21 cellular contexts compared by ENCODE assay signal in genomic region chr9:89149726-89150125, GRCh38. TPM values are rescaled to one million over a fixed set of nuclear protein-coding genes. Genes with fewer than 3 reads are reported as not detected.
DNase-seq lines count a peak whose midpoint lies in the region; ATAC-seq and TF ChIP-seq lines count a peak whose summit lies in the region.
"Had no signal": no experiment of that assay in that cellular context is flagged by ENCODE, and none has a peak within 500 bp of the region (broad histone marks: within the 10 kb centered on the region; RNA-seq: fewer than 3 reads in every experiment).

No MANE protein-coding gene starts in this region.

- no peaks in the 10 kb centered on the region for H3K36me3 ChIP-seq in IMR-90 (ENCODE audit: control insufficient read depth, insufficient read depth, low read length)
- H3K36me3 ChIP-seq in CD8-positive, alpha-beta memory T cell (ENCODE audit: insufficient read depth, low read length) = no peaks in the 10 kb centered on the region
- H3K36me3 ChIP-seq: ascending aorta, BLaER1, vagina had no signal

- TF ChIP-seq RAD21 in IMR-90 (IDR thresholded peaks at IDR 0.05; ENCODE audit: low read length) = no peak

- dilution Hi-C loops in IMR-90 (cut with HindIII; ENCODE audit: low sequenced_read_pairs, unreplicated experiment) = no loop called here

- no peaks in the 10 kb centered on the region for H4K20me1 ChIP-seq in IMR-90 (ENCODE audit: insufficient read depth, low read length)
- H4K20me1 ChIP-seq: BLaER1 had no signal

- no peak overlapping the region for H3K9ac ChIP-seq in IMR-90 (ENCODE audit: low read depth, low read length)
- H3K9ac ChIP-seq: BLaER1, KMS-11 had no signal

- H3K14ac ChIP-seq in IMR-90 (replicated peaks; ENCODE audit: low read depth, low read length) = no peak overlapping the region

- peaks cover 13% of the 10 kb centered on the region for H3K9me1 ChIP-seq in IMR-90 (ENCODE audit: insufficient read depth, low read length)

- H3K4me3 Mint-ChIP-seq in CD8-positive, alpha-beta memory T cell = no peak overlapping the region
- H3K4me3 Mint-ChIP-seq: activated CD4-positive, alpha-beta T cell treated with anti-CD3 and anti-CD28 coated beads, Interleukin-2, amount 10 ng/mL, durations not matched to agents 7 days and 5 days; H9; T-helper 17 cell had no signal

- no peak overlapping the region for H3K4me2 ChIP-seq in IMR-90 (ENCODE audit: low read depth, low read length)
- H3K4me2 ChIP-seq: BLaER1, KMS-11 had no signal

- H3K9me3 ChIP-seq in IMR-90 (ENCODE audit: control insufficient read depth, insufficient read depth, low read length) = no peaks in the 10 kb centered on the region
- no peaks in the 10 kb centered on the region for H3K9me3 ChIP-seq in CD8-positive, alpha-beta memory T cell (ENCODE audit: low read length)
- H3K9me3 ChIP-seq: ascending aorta, BLaER1, vagina had no signal

- no peak overlapping the region for H2AK5ac ChIP-seq in IMR-90 (ENCODE audit: low read depth, low read length)

- no peak overlapping the region for H2BK20ac ChIP-seq in IMR-90 (ENCODE audit: low read depth, low read length)

- peaks cover 0 to 4% (median 0%) of the 10 kb centered on the region in 5 donors for H3K9me3 Mint-ChIP-seq in CD8-positive, alpha-beta memory T cell
- H3K9me3 Mint-ChIP-seq: activated CD4-positive, alpha-beta T cell treated with anti-CD3 and anti-CD28 coated beads, Interleukin-2, amount 10 ng/mL, durations not matched to agents 7 days and 5 days; H9 had no signal

- H4K8ac ChIP-seq in IMR-90 (ENCODE audit: low read depth in 2 of 2, low read length in 2 of 2) = no peak overlapping the region; a peak in 1 of 4 replicates

- no peak overlapping the region for H3K27ac Mint-ChIP-seq in CD8-positive, alpha-beta memory T cell
- H3K27ac Mint-ChIP-seq: activated CD4-positive, alpha-beta T cell treated with anti-CD3 and anti-CD28 coated beads, Interleukin-2, amount 10 ng/mL, durations not matched to agents 7 days and 5 days; H9; T-helper 17 cell had no signal

- no peak overlapping the region for H4K91ac ChIP-seq in IMR-90 (ENCODE audit: insufficient read depth, low read depth, low read length)

- peak; percentile 77 for ATAC-seq in IMR-90 (ENCODE audit: low read depth)
- ATAC-seq in HG03025 (IDR thresholded peaks at IDR 0.05; ENCODE audit: low FRiP score, unreplicated experiment) = no peak
- ATAC-seq in HG02759 (IDR thresholded peaks at IDR 0.05; ENCODE audit: unreplicated experiment) = no peak
- ATAC-seq: stimulated activated naive CD8-positive, alpha-beta T cell treated with anti-CD3 and anti-CD28 coated beads, Interleukin-15, Interleukin-2, amounts not matched to agents 100 U/mL and 50 U/mL, for 24 hours; T-helper 17 cell had no signal

- in situ Hi-C loops in IMR-90 (cut with MboI; ENCODE audit: low sequenced_read_pairs) = no loop called here

- no peak overlapping the region for H2AK9ac ChIP-seq in IMR-90 (replicated peaks; ENCODE audit: low read depth, low read length, poor library complexity)

- no peak overlapping the region for H3K56ac ChIP-seq in IMR-90 (ENCODE audit: extremely low read depth, insufficient read depth, low read length)

- H3K23ac ChIP-seq in IMR-90 (ENCODE audit: low read depth, low read length) = no peak overlapping the region

- no peak overlapping the region for H3K4me3 ChIP-seq in AG10803 (ENCODE audit: low read length)
- no peak overlapping the region for H3K4me3 ChIP-seq in IMR-90 (ENCODE audit: insufficient read depth, low read depth, low read length)
- H3K4me3 ChIP-seq in CD8-positive, alpha-beta memory T cell (ENCODE audit: low read length) = no peak overlapping the region
- H3K4me3 ChIP-seq: ascending aorta, BLaER1, vagina had no signal

- H3K79me1 ChIP-seq in IMR-90 (ENCODE audit: low read depth in 1 of 2, low read length in 2 of 2) = peaks cover 13 to 68% of the 10 kb centered on the region in 2 experiments

- no peak overlapping the region for H2AFZ ChIP-seq in IMR-90 (replicated peaks; ENCODE audit: low read length, poor library complexity)

- DNase-seq in AG10803 (ENCODE audit: low read depth) (peak; percentile 58), IMR-90 (peak; percentile 82), amniotic stem cell (lab: John Stamatoyannopoulos, UW) (peak; percentile 27), glomerular visceral epithelial cell (ENCODE audit: extremely low spot score) (peak; percentile 60), cerebellum (ENCODE audit: low spot score) (no peak)
- no peak for DNase-seq in CD8-positive, alpha-beta memory T cell
- DNase-seq: activated CD4-positive, alpha-beta T cell treated with anti-CD3 and anti-CD28 coated beads, Interleukin-2, amount 10 ng/mL, durations not matched to agents 7 days and 5 days; activated T-cell treated with anti-CD3 and anti-CD28 coated beads, Interleukin-2, amount 50 U/mL, for 48 hours; DMS79; H9; NCI-H1694; NCI-H69; small intestine; stimulated activated naive CD8-positive, alpha-beta T cell treated with anti-CD3 and anti-CD28 coated beads, Interleukin-15, Interleukin-2, amounts not matched to agents 100 U/mL and 50 U/mL, for 24 hours; T-helper 17 cell had no signal

- peak overlapping the region; percentile 27 for H2BK5ac ChIP-seq in IMR-90 (ENCODE audit: low read depth, low read length, poor library complexity, severe bottlenecking)

- no peaks in the 10 kb centered on the region for H3K27me3 ChIP-seq in IMR-90 (ENCODE audit: control insufficient read depth, insufficient read depth, low read length)
- H3K27me3 ChIP-seq in CD8-positive, alpha-beta memory T cell (ENCODE audit: insufficient read depth, low read length, poor library complexity, severe bottlenecking) = no peaks in the 10 kb centered on the region
- H3K27me3 ChIP-seq: ascending aorta, BLaER1, vagina had no signal

- no peak overlapping the region for H3K4ac ChIP-seq in IMR-90 (ENCODE audit: low read depth, low read length)

- peaks cover 11% of the 10 kb centered on the region for H3K4me1 ChIP-seq in IMR-90 (ENCODE audit: control insufficient read depth, insufficient read depth, low read length)
- no peaks in the 10 kb centered on the region for H3K4me1 ChIP-seq in CD8-positive, alpha-beta memory T cell (ENCODE audit: insufficient read depth, low read length)
- H3K4me1 ChIP-seq: ascending aorta had no signal

- POLR2A ChIA-PET in IMR-90 (lab: Charles Lee; ENCODE audit: unreplicated experiment) = no interaction called here
- POLR2A ChIA-PET in CD8-positive, alpha-beta memory T cell (lab: Charles Lee) = no interaction called here

- no CpG with 5 or more reads among the region's 3 CpGs for WGBS in IMR-90 (ENCODE audit: extremely low coverage in 2 of 2, insufficient read length in 1 of 2), 2 experiments

- H3K36me3 Mint-ChIP-seq in CD8-positive, alpha-beta memory T cell = no peaks in the 10 kb centered on the region

- CTCF ChIA-PET in IMR-90 (lab: Yijun Ruan, JAX) = no interaction called here
- CTCF ChIA-PET in CD8-positive, alpha-beta memory T cell (lab: Charles Lee) = no interaction called here

- H2BK15ac ChIP-seq in IMR-90 (ENCODE audit: low read depth, low read length) = no peak overlapping the region

- no peak overlapping the region for H4K5ac ChIP-seq in IMR-90 (ENCODE audit: low read depth, low read length)

- BruUV-seq in IMR-90 (replicated peaks; lab: Mats Ljungman, UMichigan) = no TSS peak

- no peak overlapping the region for H3K27ac ChIP-seq in IMR-90 (ENCODE audit: insufficient read depth, low read length)
- no peak overlapping the region for H3K27ac ChIP-seq in CD8-positive, alpha-beta memory T cell (ENCODE audit: low read depth, low read length)
- H3K27ac ChIP-seq: ascending aorta, BLaER1, KMS-11, vagina had no signal

- H3K27me3 Mint-ChIP-seq in CD8-positive, alpha-beta memory T cell = peaks cover 11 to 42% of the 10 kb centered on the region in 2 donors

- peaks cover 1 to 12% (median 2%) of the 10 kb centered on the region in 3 donors for H3K4me1 Mint-ChIP-seq in CD8-positive, alpha-beta memory T cell
- H3K4me1 Mint-ChIP-seq: T-helper 17 cell had no signal

- H2BK120ac ChIP-seq in IMR-90 (ENCODE audit: low read depth, low read length) = no peak overlapping the region

- H3K18ac ChIP-seq in IMR-90 (ENCODE audit: low read depth, low read length) = no peak overlapping the region

- TF ChIP-seq POLR2A in IMR-90 (IDR thresholded peaks at IDR 0.05; ENCODE audit: low read depth, low read length) = no peak

- TF ChIP-seq CTCF in AG10803 (conservative IDR thresholded peaks at IDR 0.05; ENCODE audit: low read length) (no peak), IMR-90 (conservative IDR thresholded peaks at IDR 0.05; ENCODE audit: low read depth, low read length) (no peak)

- intact Hi-C loops in IMR-90 (cut with micrococcal nuclease) = no loop called here

TF ChIP-seq in IMR-90, 13 proteins besides CTCF, POLR2A, EP300 and RAD21:
- no peak for TF ChIP-seq RFX5 (IDR thresholded peaks at IDR 0.05; ENCODE audit: low read depth, low read length)
- TF ChIP-seq FOS (IDR thresholded peaks at IDR 0.05; ENCODE audit: low read depth, low read length) = 0 out of 2 replicates have a peak, but pooled peaks have one; percentile 51
- peak; percentile 77 for TF ChIP-seq CEBPB (IDR thresholded peaks at IDR 0.05; ENCODE audit: low read depth, low read length)

RNA-seq across cellular contexts. Expression of gene SHC3, which starts 28.9 kb away (rescaled TPM):
- total RNA-seq in IMR-90 (2012; rRNA removed) = 13.3 and 13.9 TPM in 2 replicates
- 4.5 and 5.9 TPM in 2 replicates for polyA plus RNA-seq in IMR-90 (2012; rRNA removed)
- 2.0 and 2.7 TPM in 2 replicates for polyA plus RNA-seq in IMR-90 (2012; cell fraction: cytosol; rRNA removed)
- 7.7 and 10.1 TPM in 2 replicates for polyA plus RNA-seq in IMR-90 (2012; cell fraction: nucleus; rRNA removed; ENCODE audit: low replicate concordance)
- 28.3 TPM for total RNA-seq in cerebellum
- total RNA-seq in CD8-positive, alpha-beta memory T cell = not detected
- not detected for polyA plus RNA-seq in CD8-positive, alpha-beta memory T cell
- total RNA-seq: activated CD4-positive, alpha-beta T cell treated with anti-CD3 and anti-CD28 coated beads, Interleukin-2, amount 10 ng/mL, durations not matched to agents 7 days and 5 days; T-helper 17 cell had no signal

Comparison
In these comparisons a context has a peak if more than half of its experiments do, and no peak if none do; other contexts are left out.
1. DNase-seq: peak in AG10803 (single experiment), IMR-90 (single experiment), amniotic stem cell (single experiment) and glomerular visceral epithelial cell (single experiment); none in cerebellum (single experiment) and CD8-positive, alpha-beta memory T cell (0 of 5).
2. RNA of gene SHC3, which starts 28.9 kb away (total RNA-seq): 28.3 TPM in cerebellum (single experiment) and 13.3 to 13.9 TPM in IMR-90; not detected in CD8-positive, alpha-beta memory T cell; every median in the first group is over 10 times any median in the second.